In the genomic region with DNA sequence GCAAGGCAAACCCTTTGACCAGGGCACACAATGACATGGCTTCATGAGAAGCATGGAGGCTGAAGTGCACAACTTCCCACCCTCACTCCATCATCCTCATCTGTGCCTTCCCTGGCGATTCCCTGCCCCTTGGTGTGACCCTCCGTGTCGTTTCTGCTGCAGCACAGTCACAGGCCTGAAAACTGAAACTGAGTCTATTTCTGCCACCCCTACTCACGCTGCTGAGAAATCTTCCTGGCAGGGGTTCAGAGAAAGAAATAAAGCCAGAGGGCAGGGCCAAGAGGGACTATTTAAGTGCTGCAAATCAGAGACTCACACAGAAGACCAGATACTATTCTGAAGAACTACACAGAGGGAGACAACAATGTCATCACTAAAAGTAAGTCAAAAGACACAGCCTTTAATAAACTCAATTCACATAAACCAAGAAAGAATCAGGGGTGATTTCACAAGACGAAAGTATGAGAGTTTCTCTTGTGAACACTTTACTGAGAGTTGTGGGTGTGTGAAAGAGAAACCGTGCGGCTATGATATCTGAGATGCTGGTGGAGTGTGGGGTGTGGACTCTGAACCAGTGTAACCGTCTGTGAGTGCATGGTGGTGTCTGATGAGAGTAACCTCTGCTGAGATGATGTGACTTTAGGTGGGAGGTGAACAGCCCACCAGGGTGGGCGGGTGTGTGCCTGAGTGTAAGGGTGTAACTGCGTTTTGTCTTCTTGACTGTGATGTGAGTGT, we compare ENCODE assay signal across 9 cellular contexts. TPM values are rescaled to one million over a fixed set of nuclear protein-coding genes. Genes with fewer than 3 reads are reported as not detected.
DNase-seq lines count a peak whose midpoint lies in the region; ATAC-seq and TF ChIP-seq lines count a peak whose summit lies in the region.
"Had no signal": no experiment of that assay in that cellular context is flagged by ENCODE, and none has a peak within 500 bp of the region (broad histone marks: within the 10 kb centered on the region; RNA-seq: fewer than 3 reads in every experiment).

No MANE protein-coding gene starts in this region.

- TF ChIP-seq CTCF in parathyroid adenoma (IDR thresholded peaks at IDR 0.05) (no peak), vagina (IDR thresholded peaks at IDR 0.05) (no peak)

- no peaks in the 10 kb centered on the region for H3K9me3 ChIP-seq in parathyroid adenoma (ENCODE audit: control insufficient read depth, low read length)
- H3K9me3 ChIP-seq in vagina: no peaks in the 10 kb centered on the region
- H3K9me3 ChIP-seq: thyroid gland had no signal

- H3K27me3 ChIP-seq in parathyroid adenoma (ENCODE audit: control insufficient read depth, insufficient read depth, low read length) (no peaks in the 10 kb centered on the region), vagina (no peaks in the 10 kb centered on the region)
- H3K27me3 ChIP-seq: thyroid gland had no signal

- intact Hi-C loops in vagina (cut with DNase I): no loop called here

- peak overlapping the region; percentile 73 for H2AFZ ChIP-seq in parathyroid adenoma

- H3K9ac ChIP-seq in parathyroid adenoma: no peak overlapping the region

- H3K36me3 ChIP-seq in parathyroid adenoma (ENCODE audit: control insufficient read depth, insufficient read depth, low read length) (no peaks in the 10 kb centered on the region), vagina (no peaks in the 10 kb centered on the region)
- H3K36me3 ChIP-seq: thyroid gland had no signal

- H3K4me3 ChIP-seq in parathyroid adenoma (ENCODE audit: low read depth, low read length): no peak overlapping the region
- H3K4me3 ChIP-seq in vagina: no peak overlapping the region
- H3K4me3 ChIP-seq: thyroid gland had no signal

- H3K4me1 ChIP-seq in parathyroid adenoma (peaks cover 21% of the 10 kb centered on the region), vagina (no peaks in the 10 kb centered on the region)

- no peaks in the 10 kb centered on the region for H3K79me2 ChIP-seq in parathyroid adenoma

- H3K4me2 ChIP-seq in parathyroid adenoma (ENCODE audit: low read length): no peak overlapping the region

- H3K27ac ChIP-seq in parathyroid adenoma (peak overlapping the region; percentile 73), vagina (no peak overlapping the region)
- H3K27ac ChIP-seq: thyroid gland had no signal

- TF ChIP-seq POLR2A in GM15510 (IDR thresholded peaks at IDR 0.05; ENCODE audit: borderline replicate concordance, extremely low read depth, insufficient read length) (peak; percentile 33), vagina (IDR thresholded peaks at IDR 0.05) (no peak)

- peak; percentile 49 for ATAC-seq in GM21825 (IDR thresholded peaks at IDR 0.05; ENCODE audit: unreplicated experiment)

- DNase-seq in activated CD4-positive, alpha-beta T cell treated with anti-CD3 and anti-CD28 coated beads for 48 hours: peak; percentile 74
- DNase-seq in C1 segment of cervical spinal cord (lab: John Stamatoyannopoulos, UW) (no peak), GOT3 (lab: John Stamatoyannopoulos, UW) (no peak), NCI-H1092 treated with DMSO at 0.1 percent for 48 hours (lab: John Stamatoyannopoulos, UW) (no peak), vagina (ENCODE audit: extremely low spot score in 2 of 2) (no peak)

RNA-seq across cellular contexts. Expression of a gene that starts 23.5 kb away (rescaled TPM):
- total RNA-seq in vagina: not detected
- total RNA-seq: thyroid gland had no signal

RNA-seq across cellular contexts. Expression of a gene that starts 25.1 kb away (rescaled TPM):
- not detected for total RNA-seq in vagina
- total RNA-seq: thyroid gland had no signal

RNA-seq across cellular contexts. Expression of a gene that starts 58.6 kb away (rescaled TPM):
- not detected for total RNA-seq in vagina
- total RNA-seq: thyroid gland had no signal
